ENCODE assay signal across 1 cellular context in genomic region chr3:45940781-45941365, GRCh38.
TF ChIP-seq lines count a peak whose summit lies in the region.

No MANE protein-coding gene starts in this region.

TF ChIP-seq in K562, 482 proteins besides CTCF, POLR2A, EP300 and RAD21:
- TF ChIP-seq ZNF3 (CRISPR knock-in tag; IDR thresholded peaks at IDR 0.05) (no peak), NFIC (IDR thresholded peaks at IDR 0.05) (peak; percentile 4; the same call in 1 of the 2 replicates), PKNOX1 (IDR thresholded peaks at IDR 0.05) (no peak), ZNF224 (CRISPR knock-in tag; IDR thresholded peaks at IDR 0.05) (peak; percentile 100), GATAD2B (IDR thresholded peaks at IDR 0.05; ENCODE audit: borderline replicate concordance) (no peak), ZNF764 (CRISPR knock-in tag; IDR thresholded peaks at IDR 0.05; ENCODE audit: low read depth) (no peak), HDAC1 (IDR thresholded peaks at IDR 0.05) (no peak), SMAD1 (IDR thresholded peaks at IDR 0.05; ENCODE audit: low read depth, low read length, partially characterized antibody) (no peak)
